ENCODE assay signal across 9 cellular contexts in the genomic region with DNA sequence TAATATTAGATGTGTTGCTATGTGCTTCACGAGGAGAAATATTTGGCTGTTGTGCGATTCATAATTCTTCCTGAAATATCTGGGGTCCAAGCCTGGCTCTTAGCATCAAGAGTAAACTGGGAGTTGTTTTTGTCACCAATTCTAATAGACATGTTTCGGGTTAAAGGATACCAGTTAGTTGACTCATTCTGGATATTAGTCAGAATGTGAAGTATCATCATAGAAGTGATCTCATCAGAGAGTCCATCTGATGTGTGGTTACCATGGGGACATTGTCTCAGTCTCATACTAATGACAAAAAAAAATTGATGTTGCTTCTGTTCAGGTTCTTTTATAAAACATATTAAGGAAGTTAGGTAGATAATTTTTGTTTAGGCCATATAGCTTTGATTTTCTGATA. TPM values are rescaled to one million over a fixed set of nuclear protein-coding genes. Genes with fewer than 3 reads are reported as not detected.
DNase-seq lines count a peak whose midpoint lies in the region; ATAC-seq, FAIRE-seq and TF ChIP-seq lines count a peak whose summit lies in the region.
"Had no signal": no experiment of that assay in that cellular context is flagged by ENCODE, and none has a peak within 500 bp of the region (broad histone marks: within the 10 kb centered on the region; RNA-seq: fewer than 3 reads in every experiment).

No MANE protein-coding gene starts in this region.

- no peak for TF ChIP-seq RAD21 in A549 (conservative IDR thresholded peaks at IDR 0.05 in 1 of 2, IDR thresholded peaks at IDR 0.05 in 1 of 2)

- peak; percentile 18 for FAIRE-seq in A549 (lab: Jason Lieb, UNC)
- FAIRE-seq: G401.6 had no signal

- no peak overlapping the region for H3K4me3 ChIP-seq in A549

- H3K4me1 ChIP-seq in A549 = 0 out of 3 replicates have a peak, but pooled peaks cover 3% of the 10 kb centered on the region

- POLR2A ChIA-PET in A549 (lab: Yijun Ruan, JAX) = no interaction called here

- DNase-seq in A549 (ENCODE audit: low read depth in 1 of 2, low spot score in 1 of 2) (peak; percentile 33 to 34), chondrocyte (ENCODE audit: low spot score) (no peak), NCI-H2081 treated with DMSO at 0.1 percent for 48 hours (lab: John Stamatoyannopoulos, UW) (no peak), SHP77 treated with DMSO at 0.1 percent for 48 hours (lab: John Stamatoyannopoulos, UW) (no peak), NCI-H2081 (lab: John Stamatoyannopoulos, UW) (no peak)

- TF ChIP-seq CTCF in A549 (IDR thresholded peaks at IDR 0.05) (no peak), chondrocyte (IDR thresholded peaks at IDR 0.05) (no peak)

- ATAC-seq in A549 = peak; percentile 69 to 85
- peak; percentile 94 for ATAC-seq in GM18861 (IDR thresholded peaks at IDR 0.05; ENCODE audit: unreplicated experiment)
- ATAC-seq in HG03432 (IDR thresholded peaks at IDR 0.05; ENCODE audit: unreplicated experiment) = peak; percentile 97
- ATAC-seq in HG03139 (IDR thresholded peaks at IDR 0.05; ENCODE audit: unreplicated experiment) = no peak

- H3K27ac ChIP-seq in A549 = no peak overlapping the region

- H3K4me2 ChIP-seq in A549 = no peak overlapping the region

- peaks cover 7% of the 10 kb centered on the region for H3K4me1 Mint-ChIP-seq in chondrocyte (ENCODE audit: low read depth)

- CTCF ChIA-PET in A549 (lab: Yijun Ruan, JAX) = no interaction called here

- H3K36me3 Mint-ChIP-seq in chondrocyte (ENCODE audit: low read depth) = peaks cover 5% of the 10 kb centered on the region

- H3K9me3 Mint-ChIP-seq in chondrocyte (ENCODE audit: low read depth) = no peaks in the 10 kb centered on the region

- 63% methylated on average over 3 of the region's 3 CpGs for WGBS in A549 (ENCODE audit: missing lambda C conversion rate)

- TF ChIP-seq EP300 in A549 (IDR thresholded peaks at IDR 0.05) = no peak

- no peak for TF ChIP-seq POLR2A in A549 (IDR thresholded peaks at IDR 0.05; ENCODE audit: low read length)

- H3K27me3 Mint-ChIP-seq in chondrocyte (ENCODE audit: low read depth) = no peaks in the 10 kb centered on the region

- peak overlapping the region; percentile 27 for H3K27ac Mint-ChIP-seq in chondrocyte (ENCODE audit: unreplicated experiment)

- no peak overlapping the region for H3K4me3 Mint-ChIP-seq in chondrocyte (ENCODE audit: unreplicated experiment)

- H3K9me3 ChIP-seq in A549 = no peaks in the 10 kb centered on the region

TF ChIP-seq in A549, 52 proteins besides CTCF, POLR2A, EP300 and RAD21:
- TF ChIP-seq, protein P1, sequence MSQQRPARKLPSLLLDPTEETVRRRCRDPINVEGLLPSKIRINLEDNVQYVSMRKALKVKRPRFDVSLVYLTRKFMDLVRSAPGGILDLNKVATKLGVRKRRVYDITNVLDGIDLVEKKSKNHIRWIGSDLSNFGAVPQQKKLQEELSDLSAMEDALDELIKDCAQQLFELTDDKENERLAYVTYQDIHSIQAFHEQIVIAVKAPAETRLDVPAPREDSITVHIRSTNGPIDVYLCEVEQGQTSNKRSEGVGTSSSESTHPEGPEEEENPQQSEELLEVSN (IDR thresholded peaks at IDR 0.05; ENCODE audit: borderline replicate concordance, low read depth) = no peak
- no peak for TF ChIP-seq FOSL2 (IDR thresholded peaks at IDR 0.05)
- peak; percentile 36; the same call in 1 of the 2 replicates for TF ChIP-seq FOSL2 (CRISPR knock-in tag; IDR thresholded peaks at IDR 0.05)
- TF ChIP-seq, protein P2, sequence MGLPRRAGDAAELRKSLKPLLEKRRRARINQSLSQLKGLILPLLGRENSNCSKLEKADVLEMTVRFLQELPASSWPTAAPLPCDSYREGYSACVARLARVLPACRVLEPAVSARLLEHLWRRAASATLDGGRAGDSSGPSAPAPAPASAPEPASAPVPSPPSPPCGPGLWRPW (IDR thresholded peaks at IDR 0.05) = no peak
TF ChIP-seq in A549: peak in this region for 1.

RNA-seq across cellular contexts. Expression of gene MTMR1, which starts 57.2 kb away (rescaled TPM):
- polyA plus RNA-seq in A549 (2011; rRNA removed) (26.6 and 28.3 TPM in 2 replicates), A549 (2017; fragmentation: RNase III; extraction: RNeasy Plus Mini Kit Qiagen cat#74134 plus additional on column Dnase treatment) (17.3 to 18.7 TPM (median 17.4 TPM) in 3 replicates)
- polyA plus RNA-seq in A549 (2012; cell fraction: cytosol; rRNA removed) = 12.6 and 16.1 TPM in 2 replicates
- 26.5 and 29.4 TPM in 2 replicates for polyA plus RNA-seq in A549 (2012; cell fraction: nucleus; rRNA removed)
- polyA minus RNA-seq in A549 (2011; rRNA and poly(A)+ RNA removed) = 21.5 and 21.8 TPM in 2 replicates
- total RNA-seq in chondrocyte = 20.9 to 23.6 TPM (median 21.3 TPM) in 3 replicates

Comparison
In these comparisons a context has a peak if more than half of its experiments do, and no peak if none do; other contexts are left out.
1. DNase-seq: peak in A549 (2 of 2); none in chondrocyte (single experiment), NCI-H2081 treated with DMSO at 0.1 percent for 48 hours (single experiment), SHP77 treated with DMSO at 0.1 percent for 48 hours (single experiment) and NCI-H2081 (0 of 2).